In the genomic region with DNA sequence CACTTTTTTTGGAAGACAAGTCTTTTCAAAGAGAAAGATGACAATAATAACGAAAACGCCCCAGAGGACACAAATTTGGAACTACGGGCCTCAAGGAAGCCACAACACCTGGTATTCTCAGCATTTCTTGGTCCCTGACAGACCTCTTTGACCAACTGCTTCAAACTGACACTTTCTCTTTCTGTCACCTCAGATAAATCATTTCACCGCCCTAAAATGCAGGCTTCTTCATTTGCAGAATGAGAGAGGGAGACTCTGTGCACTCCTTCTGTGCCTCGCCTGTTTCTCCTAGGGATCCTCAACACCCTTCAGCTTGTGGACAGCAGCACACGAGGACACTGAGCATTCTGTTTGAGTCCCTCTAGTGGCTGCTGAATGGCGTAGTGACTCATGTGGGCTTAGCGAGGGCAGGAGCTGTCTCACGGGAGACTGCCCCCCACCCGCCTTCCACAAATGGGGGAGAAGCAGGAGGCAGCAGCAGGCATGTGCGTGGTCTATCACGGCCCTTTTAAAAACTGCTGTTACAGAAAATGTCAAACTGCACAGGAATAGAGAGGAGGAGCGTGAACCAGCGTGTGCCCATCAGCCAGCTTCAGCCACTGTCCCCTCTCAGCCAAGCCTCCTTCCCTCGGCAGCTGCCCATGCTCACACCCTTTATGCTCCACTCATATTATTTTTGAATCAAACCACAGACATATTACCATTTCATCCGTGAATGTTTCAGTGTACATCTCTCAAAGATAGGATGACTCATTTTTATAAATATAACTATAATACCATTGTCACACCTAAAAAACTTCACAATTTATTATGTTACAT, we compare ENCODE assay signal across 8 cellular contexts. TPM values are rescaled to one million over a fixed set of nuclear protein-coding genes. Genes with fewer than 3 reads are reported as not detected.
A peak's percentile ranks its signal among the peaks of the same experiment; 100 is the strongest.
DNase-seq lines count a peak whose midpoint lies in the region; ATAC-seq and TF ChIP-seq lines count a peak whose summit lies in the region.

No MANE protein-coding gene starts in this region.

- DNase-seq in activated CD4-positive, alpha-beta T cell treated with anti-CD3 and anti-CD28 coated beads, Interleukin-2, amount 10 ng/mL, durations not matched to agents 24 days and 14 days: peak; percentile 64
- no peak for DNase-seq in activated CD4-positive, alpha-beta T cell treated with anti-CD3 and anti-CD28 coated beads for 48 hours
- DNase-seq in body of pancreas (no peak), lung microvascular endothelial cell (ENCODE audit: low read depth in 2 of 2) (peak; percentile 63 to 75), mucosa of gallbladder (ENCODE audit: low spot score) (no peak)
- no peak for DNase-seq in stimulated activated CD4-positive, alpha-beta T cell treated with anti-CD3 and anti-CD28 coated beads, Interleukin-4, amount 100 ng/mL, for 1 hour

- peaks cover 7% of the 10 kb centered on the region for H3K4me1 Mint-ChIP-seq in activated CD4-positive, alpha-beta T cell treated with anti-CD3 and anti-CD28 coated beads, Interleukin-2, amount 10 ng/mL, durations not matched to agents 24 days and 14 days
- H3K4me1 Mint-ChIP-seq in IgD-negative memory B cell: peaks cover 22 to 54% (median 38%) of the 10 kb centered on the region in 3 donors

- no peak overlapping the region for H3K4me3 ChIP-seq in body of pancreas

- H3K9me3 ChIP-seq in body of pancreas: no peaks in the 10 kb centered on the region

- peak in 4 of 7 experiments; percentile 17 to 24 (median 22) for TF ChIP-seq CTCF in body of pancreas (IDR thresholded peaks at IDR 0.05)

- H3K27ac ChIP-seq in body of pancreas: no peak overlapping the region

- 47 to 48% methylated on average over 14 to 16 of the region's 16 CpGs for WGBS in body of pancreas, 2 donors

- no peak for TF ChIP-seq POLR2A in body of pancreas (IDR thresholded peaks at IDR 0.05)

- H3K27ac Mint-ChIP-seq in activated CD4-positive, alpha-beta T cell treated with anti-CD3 and anti-CD28 coated beads, Interleukin-2, amount 10 ng/mL, durations not matched to agents 24 days and 14 days: no peak overlapping the region
- peak overlapping the region in 1 of 3 donors; percentile 2 for H3K27ac Mint-ChIP-seq in IgD-negative memory B cell

- H3K36me3 ChIP-seq in body of pancreas (replicated peaks in 1 of 2; ENCODE audit: insufficient read depth in 1 of 2, low read depth in 2 of 2): no peaks in the 10 kb centered on the region

- H3K4me1 ChIP-seq in body of pancreas: no peaks in the 10 kb centered on the region

- ATAC-seq in GM21737 (IDR thresholded peaks at IDR 0.05; ENCODE audit: unreplicated experiment) (peak; percentile 33), body of pancreas (no peak)

- intact Hi-C loops in activated CD4-positive, alpha-beta T cell treated with anti-CD3 and anti-CD28 coated beads, Interleukin-2, amount 10 ng/mL, durations not matched to agents 24 days and 14 days (cut with micrococcal nuclease): no loop called here
- intact Hi-C loops in body of pancreas (cut with DNase I): no loop called here

- H3K4me3 Mint-ChIP-seq in activated CD4-positive, alpha-beta T cell treated with anti-CD3 and anti-CD28 coated beads, Interleukin-2, amount 10 ng/mL, durations not matched to agents 24 days and 14 days: no peak overlapping the region
- peak overlapping the region in 3 of 4 donors; percentile 8 to 81 (median 81) for H3K4me3 Mint-ChIP-seq in IgD-negative memory B cell

- H3K27me3 Mint-ChIP-seq in activated CD4-positive, alpha-beta T cell treated with anti-CD3 and anti-CD28 coated beads, Interleukin-2, amount 10 ng/mL, durations not matched to agents 24 days and 14 days: no peaks in the 10 kb centered on the region
- peaks cover 10% of the 10 kb centered on the region for H3K27me3 Mint-ChIP-seq in IgD-negative memory B cell

- H3K27me3 ChIP-seq in body of pancreas: no peaks in the 10 kb centered on the region

- no peaks in the 10 kb centered on the region for H3K9me3 Mint-ChIP-seq in activated CD4-positive, alpha-beta T cell treated with anti-CD3 and anti-CD28 coated beads, Interleukin-2, amount 10 ng/mL, durations not matched to agents 24 days and 14 days
- H3K9me3 Mint-ChIP-seq in IgD-negative memory B cell: no peaks in the 10 kb centered on the region

- H3K36me3 Mint-ChIP-seq in activated CD4-positive, alpha-beta T cell treated with anti-CD3 and anti-CD28 coated beads, Interleukin-2, amount 10 ng/mL, durations not matched to agents 24 days and 14 days (ENCODE audit: low read depth): no peaks in the 10 kb centered on the region
- H3K36me3 Mint-ChIP-seq in IgD-negative memory B cell: peaks cover 3% of the 10 kb centered on the region

RNA-seq across cellular contexts. Expression of a gene that starts 41.4 kb away (rescaled TPM):
- total RNA-seq in activated CD4-positive, alpha-beta T cell treated with anti-CD3 and anti-CD28 coated beads, Interleukin-2, amount 10 ng/mL, durations not matched to agents 24 days and 14 days: 9.6 and 10.4 TPM in 2 replicates
- 4.6 TPM for polyA plus RNA-seq in IgD-negative memory B cell
- total RNA-seq in body of pancreas (1 to 10 TPM; 3.6 to 5.3 TPM), lung microvascular endothelial cell (8.3 and 22.2 TPM in 2 replicates), mucosa of gallbladder (15.7 TPM)

Comparison
In these comparisons a context has a peak if more than half of its experiments do, and no peak if none do; other contexts are left out.
1. DNase-seq: peak in activated CD4-positive, alpha-beta T cell treated with anti-CD3 and anti-CD28 coated beads, Interleukin-2, amount 10 ng/mL, durations not matched to agents 24 days and 14 days (single experiment) and lung microvascular endothelial cell (2 of 2); none in activated CD4-positive, alpha-beta T cell treated with anti-CD3 and anti-CD28 coated beads for 48 hours (single experiment), body of pancreas (0 of 4), stimulated activated CD4-positive, alpha-beta T cell treated with anti-CD3 and anti-CD28 coated beads, Interleukin-4, amount 100 ng/mL, for 1 hour (single experiment) and mucosa of gallbladder (single experiment).